In genomic region chr12:2687058-2687457, GRCh38 we compare ENCODE assay signal across 26 cellular contexts.
"Had no signal": no experiment of that assay in that cellular context is flagged by ENCODE, and none has a peak within 500 bp of the region (broad histone marks: within the 10 kb centered on the region; RNA-seq: fewer than 3 reads in every experiment).

No MANE protein-coding gene starts in this region.

- H3K4me1 ChIP-seq: pancreas, upper lobe of right lung, uterus had no signal

- H3K36me3 ChIP-seq: pancreas, right lobe of liver, transverse colon, uterus had no signal

- FAIRE-seq: colon, endothelial cell of umbilical vein, islet of Langerhans, pancreas, small intestine had no signal

- DNase-seq: effector memory CD4-positive, alpha-beta T cell; esophagus squamous epithelium; foreskin melanocyte; glutamatergic neuron; heart right ventricle; hippocampal formation; kidney glomerular epithelial cell; left colon; left ventricle myocardium inferior; lower lobe of right lung; natural killer cell; occipital lobe; pancreas; right lobe of liver; small intestine; stimulated activated CD4-positive, alpha-beta T cell treated with anti-CD3 and anti-CD28 coated beads, Interleukin-15, amount 100 ng/mL, for 24 hours; stimulated activated CD4-positive, alpha-beta T cell treated with anti-CD3 and anti-CD28 coated beads, Interleukin-2, amount 100 ng/mL, for 48 hours; stimulated activated naive CD4-positive, alpha-beta T cell; stimulated activated naive CD8-positive, alpha-beta T cell treated with anti-CD3 and anti-CD28 coated beads, Interleukin-15, amount 100 ng/mL, for 72 hours; transverse colon; upper lobe of right lung; uterus had no signal

- H3K9me3 ChIP-seq: esophagus squamous epithelium, heart right ventricle, left ventricle myocardium inferior, lower lobe of right lung, pancreas, right lobe of liver, suprapubic skin, transverse colon, upper lobe of right lung, uterus had no signal

- ATAC-seq: heart right ventricle; left colon; lower lobe of right lung; natural killer cell; pancreas; right lobe of liver; stimulated activated naive CD8-positive, alpha-beta T cell treated with anti-CD3 and anti-CD28 coated beads, Interleukin-15, amount 100 ng/mL, for 72 hours; upper lobe of right lung had no signal

- H3K4me3 ChIP-seq: esophagus squamous epithelium, heart right ventricle, left ventricle myocardium inferior, lower lobe of right lung, pancreas, right lobe of liver, suprapubic skin, transverse colon, upper lobe of right lung, uterus had no signal

- H3K27ac ChIP-seq: esophagus squamous epithelium, heart right ventricle, left ventricle myocardium inferior, lower lobe of right lung, pancreas, right lobe of liver, suprapubic skin, transverse colon, upper lobe of right lung, uterus had no signal

- H3K27me3 ChIP-seq: pancreas, right lobe of liver, transverse colon, uterus had no signal
